ENCODE assay signal across 10 cellular contexts in the genomic region with DNA sequence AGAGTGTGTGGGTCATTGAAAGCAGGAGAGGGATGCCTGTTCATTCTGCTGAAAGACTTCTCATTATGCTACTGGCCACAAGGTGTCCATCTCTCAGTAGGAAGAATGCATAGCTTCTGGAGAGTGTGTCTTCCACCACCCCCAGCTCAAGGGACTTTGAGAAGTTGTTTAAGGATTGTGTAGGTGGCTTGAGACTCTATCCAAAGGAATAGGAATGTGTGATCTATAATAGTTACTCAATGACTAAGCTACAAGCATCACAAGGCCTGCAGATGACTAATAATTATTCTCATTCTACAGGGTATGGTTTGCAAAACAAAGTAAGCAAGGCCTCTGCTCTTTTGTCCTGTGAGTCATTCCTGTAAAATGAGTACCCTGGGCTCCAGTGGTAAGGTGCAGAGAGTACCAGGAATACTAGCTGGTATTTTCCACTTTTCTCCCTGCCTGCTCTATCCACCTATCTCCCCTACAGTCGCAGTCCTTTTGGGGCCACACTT.
DNase-seq lines count a peak whose midpoint lies in the region; ATAC-seq, FAIRE-seq and TF ChIP-seq lines count a peak whose summit lies in the region.
"Had no signal": no experiment of that assay in that cellular context is flagged by ENCODE, and none has a peak within 500 bp of the region (broad histone marks: within the 10 kb centered on the region; RNA-seq: fewer than 3 reads in every experiment).

No MANE protein-coding gene starts in this region.

- peak overlapping the region; percentile 48 for H3K4me2 ChIP-seq in smooth muscle cell

- ATAC-seq in HG02642 (IDR thresholded peaks at IDR 0.05; ENCODE audit: poor library complexity, unreplicated experiment): no peak
- no peak for ATAC-seq in HG02678 (IDR thresholded peaks at IDR 0.05; ENCODE audit: unreplicated experiment)

- H3K9ac ChIP-seq in smooth muscle cell (ENCODE audit: low read depth): peak overlapping the region; percentile 45

- in situ Hi-C loops in HAP-1 (cut with MboI; ENCODE audit: low sequenced_read_pairs): no loop called here

- TF ChIP-seq POLR2A in H54 (IDR thresholded peaks at IDR 0.05; ENCODE audit: low read depth, low read length): no peak

- FAIRE-seq in H54 (lab: Jason Lieb, UNC): peak; percentile 86
- FAIRE-seq: TTC549 had no signal

- WGBS in smooth muscle cell (ENCODE audit: low lambda C conversion rate): 76% methylated on average over 1 of the region's 1 CpG

- TF ChIP-seq CTCF in foreskin fibroblast (IDR thresholded peaks at IDR 0.05; ENCODE audit: low read depth, low read length): peak; percentile 40
- TF ChIP-seq CTCF in smooth muscle cell (IDR thresholded peaks at IDR 0.05; ENCODE audit: borderline replicate concordance, insufficient read depth, poor library complexity, severe bottlenecking): peak; percentile 27

- H3K79me2 ChIP-seq in smooth muscle cell (ENCODE audit: low read depth): no peaks in the 10 kb centered on the region

- no peak overlapping the region for H2AFZ ChIP-seq in smooth muscle cell (ENCODE audit: low read depth)

- H3K4me3 ChIP-seq in foreskin fibroblast (ENCODE audit: low read depth in 1 of 2, low read length in 2 of 2) (no peak overlapping the region), smooth muscle cell (no peak overlapping the region), HAP-1 (no peak overlapping the region)
- H3K4me3 ChIP-seq: dorsolateral prefrontal cortex, right lobe of liver had no signal

- H3K9me3 ChIP-seq in smooth muscle cell (replicated peaks; ENCODE audit: low read depth) (no peaks in the 10 kb centered on the region), HAP-1 (no peaks in the 10 kb centered on the region)
- H3K9me3 ChIP-seq: right lobe of liver had no signal

- H3F3A ChIP-seq in smooth muscle cell (ENCODE audit: low read depth): peaks cover 4% of the 10 kb centered on the region

- H3K36me3 ChIP-seq in smooth muscle cell (ENCODE audit: low read depth) (no peaks in the 10 kb centered on the region), HAP-1 (replicated peaks) (no peaks in the 10 kb centered on the region)
- H3K36me3 ChIP-seq: right lobe of liver had no signal

- H3K4me1 ChIP-seq in smooth muscle cell (ENCODE audit: low read depth): no peaks in the 10 kb centered on the region
- H3K4me1 ChIP-seq in HAP-1: no peaks in the 10 kb centered on the region
- H3K4me1 ChIP-seq: right lobe of liver had no signal

- peak overlapping the region; percentile 90 for H3K27ac ChIP-seq in smooth muscle cell (ENCODE audit: low read depth)
- H3K27ac ChIP-seq: right lobe of liver had no signal

- H4K20me1 ChIP-seq in smooth muscle cell (ENCODE audit: low read depth): no peaks in the 10 kb centered on the region

- DNase-seq in H54 (ENCODE audit: insufficient read length, low spot score): peak; percentile 41
- peak; percentile 65 for DNase-seq in SW480 (ENCODE audit: low spot score)
- peak; percentile 94 to 95 for DNase-seq in foreskin fibroblast
- DNase-seq in smooth muscle cell (lab: John Stamatoyannopoulos, UW; ENCODE audit: unreplicated experiment): no peak
- no peak for DNase-seq in HAP-1 (ENCODE audit: low spot score in 2 of 2)
- DNase-seq: right lobe of liver had no signal

- H3K27me3 ChIP-seq in smooth muscle cell (ENCODE audit: low read depth) (no peaks in the 10 kb centered on the region), HAP-1 (ENCODE audit: low read depth) (no peaks in the 10 kb centered on the region)
- H3K27me3 ChIP-seq: dorsolateral prefrontal cortex, right lobe of liver had no signal

Comparison
In these comparisons a context has a peak if more than half of its experiments do, and no peak if none do; other contexts are left out.
1. DNase-seq: peak in H54 (single experiment), SW480 (single experiment) and foreskin fibroblast (2 of 2); none in smooth muscle cell (single experiment) and HAP-1 (0 of 2).